In genomic region chr3:152466784-152467183, GRCh38 we compare ENCODE assay signal across 1 cellular context.
TF ChIP-seq lines count a peak whose summit lies in the region.

No MANE protein-coding gene starts in this region.

TF ChIP-seq in HepG2, 621 proteins besides CTCF, POLR2A, EP300 and RAD21 (continued from another document):
- TF ChIP-seq HMGXB3 (CRISPR knock-in tag; IDR thresholded peaks at IDR 0.05; ENCODE audit: borderline replicate concordance) (no peak), PPARG (CRISPR knock-in tag; conservative IDR thresholded peaks at IDR 0.05) (peak; percentile 43; the same call in 1 of the 2 replicates), NCOR1 (IDR thresholded peaks at IDR 0.05; ENCODE audit: borderline replicate concordance, low read length) (peak; percentile 81; the same call in 1 of the 2 replicates)
